In genomic region chr16:5836979-5837670, GRCh38 we compare ENCODE assay signal across 24 cellular contexts.
"Had no signal": no experiment of that assay in that cellular context is flagged by ENCODE, and none has a peak within 500 bp of the region (broad histone marks: within the 10 kb centered on the region; RNA-seq: fewer than 3 reads in every experiment).

No MANE protein-coding gene starts in this region.

- H3K36me3 ChIP-seq: left ventricle myocardium inferior, spleen, suprapubic skin, transverse colon, vagina, WERI-Rb-1 had no signal

- H3K4me1 ChIP-seq: foreskin keratinocyte, left ventricle myocardium inferior, spleen, suprapubic skin, transverse colon, vagina had no signal

- H3K27ac Mint-ChIP-seq: activated CD4-positive, alpha-beta T cell treated with anti-CD3 and anti-CD28 coated beads, Interleukin-2, amount 10 ng/mL, durations not matched to agents 7 days and 5 days; activated CD8-positive, alpha-beta memory T cell treated with anti-CD3 and anti-CD28 coated beads, Interleukin-2, amount 10 ng/mL, durations not matched to agents 7 days and 5 days; activated CD8-positive, alpha-beta T cell treated with anti-CD3 and anti-CD28 coated beads for 36 hours; activated naive CD8-positive, alpha-beta T cell treated with anti-CD3 and anti-CD28 coated beads, Interleukin-2, amount 50 U/mL, for 24 hours; naive thymus-derived CD8-positive, alpha-beta T cell; stimulated activated naive CD8-positive, alpha-beta T cell treated with anti-CD3 and anti-CD28 coated beads, Interleukin-15, Interleukin-2, amounts not matched to agents 100 ng/mL and 50 ng/mL, for 24 hours; T-cell; T-helper 2 cell treated with Interferon-gamma antibody and Interleukin-4, amounts not matched to agents 5 μg/mL and 100 μg/mL, for 36 hours had no signal

- H3K4me1 Mint-ChIP-seq: activated CD4-positive, alpha-beta T cell treated with anti-CD3 and anti-CD28 coated beads, Interleukin-2, amount 10 ng/mL, durations not matched to agents 7 days and 5 days; activated CD8-positive, alpha-beta memory T cell treated with anti-CD3 and anti-CD28 coated beads, Interleukin-2, amount 10 ng/mL, durations not matched to agents 7 days and 5 days; activated naive CD8-positive, alpha-beta T cell treated with anti-CD3 and anti-CD28 coated beads, Interleukin-2, amount 50 U/mL, for 24 hours; T-cell had no signal

- ATAC-seq: activated CD8-positive, alpha-beta memory T cell treated with anti-CD3 and anti-CD28 coated beads, Interleukin-2, amount 10 ng/mL, durations not matched to agents 7 days and 5 days; activated CD8-positive, alpha-beta T cell treated with anti-CD3 and anti-CD28 coated beads for 36 hours; activated naive CD8-positive, alpha-beta T cell treated with anti-CD3 and anti-CD28 coated beads, Interleukin-2, amount 50 U/mL, for 24 hours; foreskin keratinocyte; naive thymus-derived CD8-positive, alpha-beta T cell; T-cell had no signal

- H3K27me3 ChIP-seq: foreskin keratinocyte, spleen, suprapubic skin, transverse colon, vagina had no signal

- H3K27ac ChIP-seq: foreskin keratinocyte, left ventricle myocardium inferior, spleen, suprapubic skin, transverse colon, vagina, WERI-Rb-1 had no signal

- H3K9me3 Mint-ChIP-seq: activated CD8-positive, alpha-beta T cell treated with anti-CD3 and anti-CD28 coated beads for 36 hours; stimulated activated naive CD8-positive, alpha-beta T cell treated with anti-CD3 and anti-CD28 coated beads, Interleukin-15, Interleukin-2, amounts not matched to agents 100 ng/mL and 50 ng/mL, for 24 hours had no signal

- H3K4me3 Mint-ChIP-seq: activated CD4-positive, alpha-beta T cell treated with anti-CD3 and anti-CD28 coated beads, Interleukin-2, amount 10 ng/mL, durations not matched to agents 7 days and 5 days; activated CD8-positive, alpha-beta memory T cell treated with anti-CD3 and anti-CD28 coated beads, Interleukin-2, amount 10 ng/mL, durations not matched to agents 7 days and 5 days; activated CD8-positive, alpha-beta T cell treated with anti-CD3 and anti-CD28 coated beads for 36 hours; activated naive CD8-positive, alpha-beta T cell treated with anti-CD3 and anti-CD28 coated beads, Interleukin-2, amount 50 U/mL, for 24 hours; naive thymus-derived CD8-positive, alpha-beta T cell; stimulated activated naive CD8-positive, alpha-beta T cell treated with anti-CD3 and anti-CD28 coated beads, Interleukin-15, Interleukin-2, amounts not matched to agents 100 ng/mL and 50 ng/mL, for 24 hours; T-cell; T-helper 2 cell treated with Interferon-gamma antibody and Interleukin-4, amounts not matched to agents 5 μg/mL and 100 μg/mL, for 36 hours had no signal

- H3K4me3 ChIP-seq: left ventricle myocardium inferior, spleen, suprapubic skin, transverse colon, vagina had no signal

- H3K36me3 Mint-ChIP-seq: activated CD8-positive, alpha-beta memory T cell treated with anti-CD3 and anti-CD28 coated beads, Interleukin-2, amount 10 ng/mL, durations not matched to agents 7 days and 5 days; T-cell had no signal

- DNase-seq: activated CD4-positive, alpha-beta T cell treated with anti-CD3 and anti-CD28 coated beads, Interleukin-2, amount 10 ng/mL, durations not matched to agents 7 days and 5 days; activated CD4-positive, CD25-positive, alpha-beta regulatory T cell treated with anti-CD3 and anti-CD28 coated beads, Interleukin-2, amount 50 U/mL, for 72 hours; activated CD8-positive, alpha-beta memory T cell treated with anti-CD3 and anti-CD28 coated beads, Interleukin-2, amount 10 ng/mL, durations not matched to agents 7 days and 5 days; activated CD8-positive, alpha-beta T cell treated with anti-CD3 and anti-CD28 coated beads for 36 hours; activated gamma-delta T cell; activated naive CD4-positive, alpha-beta T cell treated with anti-CD3 and anti-CD28 coated beads, Interleukin-2, amount 50 U/mL, for 16 hours; activated naive CD8-positive, alpha-beta T cell treated with anti-CD3 and anti-CD28 coated beads, Interleukin-2, amount 50 U/mL, for 24 hours; activated T-cell treated with anti-CD3 and anti-CD28 coated beads for 4 hours; central memory CD4-positive, alpha-beta T cell; dermis blood vessel endothelial cell; effector memory CD4-positive, alpha-beta T cell; foreskin keratinocyte; left ventricle myocardium inferior; naive thymus-derived CD8-positive, alpha-beta T cell; retina; spleen; stimulated activated CD4-positive, alpha-beta T cell treated with anti-CD3 and anti-CD28 coated beads, Interleukin-4, amount 100 ng/mL, for 4 hours; T-cell; transverse colon; WERI-Rb-1 had no signal

- H3K27me3 Mint-ChIP-seq: activated CD4-positive, alpha-beta T cell treated with anti-CD3 and anti-CD28 coated beads, Interleukin-2, amount 10 ng/mL, durations not matched to agents 7 days and 5 days; activated CD8-positive, alpha-beta memory T cell treated with anti-CD3 and anti-CD28 coated beads, Interleukin-2, amount 10 ng/mL, durations not matched to agents 7 days and 5 days; activated CD8-positive, alpha-beta T cell treated with anti-CD3 and anti-CD28 coated beads for 36 hours; activated naive CD8-positive, alpha-beta T cell treated with anti-CD3 and anti-CD28 coated beads, Interleukin-2, amount 50 U/mL, for 24 hours; stimulated activated naive CD8-positive, alpha-beta T cell treated with anti-CD3 and anti-CD28 coated beads, Interleukin-15, Interleukin-2, amounts not matched to agents 100 ng/mL and 50 ng/mL, for 24 hours had no signal

- H3K9me3 ChIP-seq: transverse colon, vagina had no signal
